Comparison of ENCODE assay signal across 8 cellular contexts in the genomic region with DNA sequence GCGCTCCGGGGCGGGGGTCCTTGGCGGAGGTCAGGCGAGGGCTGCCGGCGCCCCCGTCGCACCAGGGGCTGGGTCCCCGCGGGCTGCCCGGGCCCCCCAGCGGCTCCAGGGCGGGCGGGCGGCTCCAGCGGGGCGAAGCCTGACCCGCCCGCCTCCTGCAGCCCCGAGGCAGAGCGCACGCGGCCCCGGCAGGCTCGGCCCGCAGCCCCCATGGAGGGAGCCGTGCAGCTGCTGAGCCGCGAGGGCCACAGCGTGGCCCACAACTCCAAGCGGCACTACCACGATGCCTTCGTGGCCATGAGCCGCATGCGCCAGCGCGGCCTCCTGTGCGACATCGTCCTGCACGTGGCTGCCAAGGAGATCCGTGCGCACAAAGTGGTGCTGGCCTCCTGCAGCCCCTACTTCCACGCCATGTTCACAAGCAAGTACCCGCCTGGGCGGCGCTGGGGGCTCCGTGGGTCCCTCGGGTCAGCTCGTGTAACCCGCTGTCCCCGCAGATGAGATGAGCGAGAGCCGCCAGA. TPM values are rescaled to one million over a fixed set of nuclear protein-coding genes. Genes with fewer than 3 reads are reported as not detected.
DNase-seq lines count a peak whose midpoint lies in the region; ATAC-seq and TF ChIP-seq lines count a peak whose summit lies in the region.

No MANE protein-coding gene starts in this region.

- H3K9me3 ChIP-seq in thyroid gland, result no peaks in the 10 kb centered on the region

- no peak for TF ChIP-seq POLR2A in thyroid gland (IDR thresholded peaks at IDR 0.05)

- H3K4me3 ChIP-seq in thyroid gland (replicated peaks in 1 of 3), result peak overlapping the region in 2 of 3 donors; percentile 32 to 94

- in situ Hi-C loops in ACHN (cut with HindIII; ENCODE audit: low pct_ligation_motif_present, low pct_unique_long_range_greater_than_20kb, low sequenced_read_pairs), result no loop called here

- no CpG with 5 or more reads among the region's 54 CpGs for WGBS in thyroid gland, 2 donors

- no peak overlapping the region for H3K27ac ChIP-seq in thyroid gland

- no peaks in the 10 kb centered on the region for H3K27me3 ChIP-seq in thyroid gland

- peaks cover 19 to 34% of the 10 kb centered on the region in 2 donors for H3K4me1 ChIP-seq in thyroid gland

- peaks cover 7 to 8% of the 10 kb centered on the region in 2 donors for H3K36me3 ChIP-seq in thyroid gland

- intact Hi-C loops in activated T-helper 1 cell treated with anti-CD3 and anti-CD28 coated beads, Interleukin-12 subunit alpha, Interleukin-12 subunit beta, Interleukin-2, Interleukin-4 antibody, amounts not matched to agents 30 ng/mL and 10 ng/mL and 1 ng/mL, durations not matched to agents 14 hours and 24 hours and 36 hours (cut with micrococcal nuclease), result no loop called here
- intact Hi-C loops in thyroid gland (cut with DNase I), result no loop called here

- no peaks in the 10 kb centered on the region for H3K27me3 Mint-ChIP-seq in activated T-cell treated with anti-CD3 and anti-CD28 coated beads, Interleukin-2, amount 50 U/mL, for 4 hours (ENCODE audit: low read depth)
- peaks cover 2% of the 10 kb centered on the region for H3K27me3 Mint-ChIP-seq in activated T-helper 1 cell treated with anti-CD3 and anti-CD28 coated beads, Interleukin-12 subunit alpha, Interleukin-12 subunit beta, Interleukin-2, Interleukin-4 antibody, amounts not matched to agents 30 ng/mL and 10 ng/mL and 1 ng/mL, durations not matched to agents 14 hours and 24 hours and 36 hours (ENCODE audit: insufficient read depth)

- no peak overlapping the region for H3K27ac Mint-ChIP-seq in activated T-helper 1 cell treated with anti-CD3 and anti-CD28 coated beads, Interleukin-12 subunit alpha, Interleukin-12 subunit beta, Interleukin-2, Interleukin-4 antibody, amounts not matched to agents 30 ng/mL and 10 ng/mL and 1 ng/mL, durations not matched to agents 14 hours and 24 hours and 36 hours

- TF ChIP-seq CTCF in thyroid gland (IDR thresholded peaks at IDR 0.05), result no peak

- no peaks in the 10 kb centered on the region for H3K9me3 Mint-ChIP-seq in activated T-cell treated with anti-CD3 and anti-CD28 coated beads, Interleukin-2, amount 50 U/mL, for 4 hours
- H3K9me3 Mint-ChIP-seq in activated T-helper 1 cell treated with anti-CD3 and anti-CD28 coated beads, Interleukin-12 subunit alpha, Interleukin-12 subunit beta, Interleukin-2, Interleukin-4 antibody, amounts not matched to agents 30 ng/mL and 10 ng/mL and 1 ng/mL, durations not matched to agents 14 hours and 24 hours and 36 hours, result no peaks in the 10 kb centered on the region

- peak overlapping the region; percentile 71 for H3K4me3 Mint-ChIP-seq in activated T-cell treated with anti-CD3 and anti-CD28 coated beads, Interleukin-2, amount 50 U/mL, for 4 hours
- peak overlapping the region; percentile 74 for H3K4me3 Mint-ChIP-seq in activated T-helper 1 cell treated with anti-CD3 and anti-CD28 coated beads, Interleukin-12 subunit alpha, Interleukin-12 subunit beta, Interleukin-2, Interleukin-4 antibody, amounts not matched to agents 30 ng/mL and 10 ng/mL and 1 ng/mL, durations not matched to agents 14 hours and 24 hours and 36 hours

- no peak for ATAC-seq in activated T-cell treated with anti-CD3 and anti-CD28 coated beads, Interleukin-2, amount 50 U/mL, for 4 hours

- peaks cover 27% of the 10 kb centered on the region for H3K4me1 Mint-ChIP-seq in activated T-cell treated with anti-CD3 and anti-CD28 coated beads, Interleukin-2, amount 50 U/mL, for 4 hours (ENCODE audit: low read depth)
- peaks cover 7% of the 10 kb centered on the region for H3K4me1 Mint-ChIP-seq in activated T-helper 1 cell treated with anti-CD3 and anti-CD28 coated beads, Interleukin-12 subunit alpha, Interleukin-12 subunit beta, Interleukin-2, Interleukin-4 antibody, amounts not matched to agents 30 ng/mL and 10 ng/mL and 1 ng/mL, durations not matched to agents 14 hours and 24 hours and 36 hours (ENCODE audit: low read depth)

- no peak for DNase-seq in activated T-cell treated with anti-CD3 and anti-CD28 coated beads, Interleukin-2, amount 50 U/mL, for 4 hours
- no peak for DNase-seq in activated T-cell treated with anti-CD3 and anti-CD28 coated beads, Interleukin-2, amount 50 U/mL, for 1 hour
- no peak for DNase-seq in activated T-helper 1 cell treated with anti-CD3 and anti-CD28 coated beads, Interleukin-12 subunit alpha, Interleukin-12 subunit beta, Interleukin-2, Interleukin-4 antibody, amounts not matched to agents 30 ng/mL and 10 ng/mL and 1 ng/mL, durations not matched to agents 14 hours and 24 hours and 36 hours (ENCODE audit: low spot score)
- peak; percentile 16 for DNase-seq in left kidney (ENCODE audit: low read depth, low spot score)
- DNase-seq in thyroid gland, result no peak
- no peak for DNase-seq in ACHN
- DNase-seq in activated CD8-positive, alpha-beta memory T cell treated with anti-CD3 and anti-CD28 coated beads for 24 hours, result no peak
- DNase-seq in ecto neural progenitor cell (ENCODE audit: low spot score), result no peak

- peaks cover 6% of the 10 kb centered on the region for H3K36me3 Mint-ChIP-seq in activated T-cell treated with anti-CD3 and anti-CD28 coated beads, Interleukin-2, amount 50 U/mL, for 4 hours (ENCODE audit: insufficient read depth)
- H3K36me3 Mint-ChIP-seq in activated T-helper 1 cell treated with anti-CD3 and anti-CD28 coated beads, Interleukin-12 subunit alpha, Interleukin-12 subunit beta, Interleukin-2, Interleukin-4 antibody, amounts not matched to agents 30 ng/mL and 10 ng/mL and 1 ng/mL, durations not matched to agents 14 hours and 24 hours and 36 hours (ENCODE audit: low read depth), result peaks cover 5% of the 10 kb centered on the region

RNA-seq across cellular contexts. Expression of a gene that starts 0.8 kb away (rescaled TPM):
- total RNA-seq in activated T-cell treated with anti-CD3 and anti-CD28 coated beads, Interleukin-2, amount 50 U/mL, for 4 hours, result 10 to 100 TPM; 32.1 to 36.6 (median 34.3) TPM
- 47.3 and 49.7 TPM in 2 replicates for total RNA-seq in activated T-helper 1 cell treated with anti-CD3 and anti-CD28 coated beads, Interleukin-12 subunit alpha, Interleukin-12 subunit beta, Interleukin-2, Interleukin-4 antibody, amounts not matched to agents 30 ng/mL and 10 ng/mL and 1 ng/mL, durations not matched to agents 14 hours and 24 hours and 36 hours
- 10 to 100 TPM in 2 of 4 donors, 1 to 10 TPM in 2; 3.4 to 10.9 (median 10.3) TPM for total RNA-seq in thyroid gland

RNA-seq across cellular contexts. Expression of a gene that starts 2.1 kb away (rescaled TPM):
- total RNA-seq in activated T-cell treated with anti-CD3 and anti-CD28 coated beads, Interleukin-2, amount 50 U/mL, for 4 hours, result 100 to 1,000 TPM; 292 to 315 (median 315) TPM
- total RNA-seq in activated T-helper 1 cell treated with anti-CD3 and anti-CD28 coated beads, Interleukin-12 subunit alpha, Interleukin-12 subunit beta, Interleukin-2, Interleukin-4 antibody, amounts not matched to agents 30 ng/mL and 10 ng/mL and 1 ng/mL, durations not matched to agents 14 hours and 24 hours and 36 hours, result 180 TPM in 2 replicates
- total RNA-seq in thyroid gland, result 10 to 100 TPM; 31.9 to 39.8 (median 34.6) TPM

RNA-seq across cellular contexts. Expression of a gene that starts 5.1 kb away (rescaled TPM):
- 1 to 10 TPM; 1.6 to 2.4 (median 1.9) TPM for total RNA-seq in activated T-cell treated with anti-CD3 and anti-CD28 coated beads, Interleukin-2, amount 50 U/mL, for 4 hours
- total RNA-seq in activated T-helper 1 cell treated with anti-CD3 and anti-CD28 coated beads, Interleukin-12 subunit alpha, Interleukin-12 subunit beta, Interleukin-2, Interleukin-4 antibody, amounts not matched to agents 30 ng/mL and 10 ng/mL and 1 ng/mL, durations not matched to agents 14 hours and 24 hours and 36 hours, result 1.7 and 1.8 TPM in 2 replicates
- total RNA-seq in thyroid gland, result under 1 TPM in 2 of 4 donors, not detected in 2; 0.25 to 0.27 TPM

RNA-seq across cellular contexts. Expression of a gene that starts 20.7 kb away (rescaled TPM):
- total RNA-seq in activated T-cell treated with anti-CD3 and anti-CD28 coated beads, Interleukin-2, amount 50 U/mL, for 4 hours, result not detected
- not detected in 2 replicates for total RNA-seq in activated T-helper 1 cell treated with anti-CD3 and anti-CD28 coated beads, Interleukin-12 subunit alpha, Interleukin-12 subunit beta, Interleukin-2, Interleukin-4 antibody, amounts not matched to agents 30 ng/mL and 10 ng/mL and 1 ng/mL, durations not matched to agents 14 hours and 24 hours and 36 hours
- total RNA-seq in thyroid gland, result under 1 TPM in 1 of 4 donors, not detected in 3; 0.22 TPM

RNA-seq across cellular contexts. Expression of a gene that starts 37.5 kb away (rescaled TPM):
- not detected for total RNA-seq in activated T-cell treated with anti-CD3 and anti-CD28 coated beads, Interleukin-2, amount 50 U/mL, for 4 hours
- total RNA-seq in activated T-helper 1 cell treated with anti-CD3 and anti-CD28 coated beads, Interleukin-12 subunit alpha, Interleukin-12 subunit beta, Interleukin-2, Interleukin-4 antibody, amounts not matched to agents 30 ng/mL and 10 ng/mL and 1 ng/mL, durations not matched to agents 14 hours and 24 hours and 36 hours, result not detected in 2 replicates
- total RNA-seq in thyroid gland, result 10 to 100 TPM in 1 of 4 donors, 1 to 10 TPM in 3; 4.1 to 11.2 (median 6.3) TPM
